In genomic region chr6:170344631-170345576, GRCh38 we compare ENCODE assay signal across 8 cellular contexts. TPM values are rescaled to one million over a fixed set of nuclear protein-coding genes. Genes with fewer than 3 reads are reported as not detected.
A peak's percentile ranks its signal among the peaks of the same experiment; 100 is the strongest.
DNase-seq lines count a peak whose midpoint lies in the region; ATAC-seq and TF ChIP-seq lines count a peak whose summit lies in the region.

No MANE protein-coding gene starts in this region.

- H3K4me3 ChIP-seq in H7 (ENCODE audit: insufficient read depth, low read depth, low read length) (no peak overlapping the region), RWPE2 (ENCODE audit: severe bottlenecking) (no peak overlapping the region), fibroblast of pulmonary artery (replicated peaks; ENCODE audit: low read depth, low read length) (no peak overlapping the region)

- H3K4me1 ChIP-seq in RWPE2 (ENCODE audit: insufficient read depth, poor library complexity, severe bottlenecking): peaks cover 7% of the 10 kb centered on the region

- DNase-seq in AML-193 (lab: John Stamatoyannopoulos, UW) (peak; percentile 7 to 10), H7 (peak; percentile 19), RWPE2 (ENCODE audit: low spot score) (no peak), fibroblast of pulmonary artery (ENCODE audit: low read depth) (peak; percentile 84), NCI-H2196 treated with DMSO at 0.1 percent for 48 hours (lab: John Stamatoyannopoulos, UW; ENCODE audit: unreplicated experiment) (no peak), NCI-H526 (lab: John Stamatoyannopoulos, UW) (no peak)
- peak; percentile 28 for DNase-seq in stimulated activated CD8-positive, alpha-beta memory T cell treated with anti-CD3 and anti-CD28 coated beads, Interleukin-4, amount 100 ng/mL, for 48 hours
- DNase-seq in NK-92 treated with Interleukin-12 subunit alpha and Interleukin-12 subunit beta, amount 100 ng/mL, for 24 hours (lab: John Stamatoyannopoulos, UW): no peak

- H3K36me3 ChIP-seq in H7 (replicated peaks; ENCODE audit: control insufficient read depth, insufficient read depth, low read length) (no peaks in the 10 kb centered on the region), RWPE2 (ENCODE audit: low read depth) (peaks cover 33% of the 10 kb centered on the region)

- TF ChIP-seq CTCF in RWPE2 (IDR thresholded peaks at IDR 0.05; ENCODE audit: poor library complexity, severe bottlenecking): no peak
- no peak for TF ChIP-seq CTCF in fibroblast of pulmonary artery (IDR thresholded peaks at IDR 0.05; ENCODE audit: low read length, missing control alignments)

- H3K27me3 ChIP-seq in H7 (ENCODE audit: control insufficient read depth, insufficient read depth, low read length) (no peaks in the 10 kb centered on the region), RWPE2 (ENCODE audit: insufficient read depth, poor library complexity, severe bottlenecking) (no peaks in the 10 kb centered on the region)

- peak overlapping the region; percentile 10 for H3K27ac ChIP-seq in RWPE2 (ENCODE audit: poor library complexity, severe bottlenecking)

- peak; percentile 76 for ATAC-seq in RWPE2 (ENCODE audit: low read depth)

- H3K9me3 ChIP-seq in RWPE2 (ENCODE audit: severe bottlenecking): no peaks in the 10 kb centered on the region

RNA-seq across cellular contexts. Expression of gene FAM120B, which starts 38.3 kb away (rescaled TPM):
- 7.2 and 9.4 TPM in 2 replicates for total RNA-seq in H7 (2014; rRNA removed; shearing (Covaris generic))

RNA-seq across cellular contexts. Expression of gene DLL1, which starts 54.0 kb away (rescaled TPM):
- 3.4 and 7.3 TPM in 2 replicates for total RNA-seq in H7 (2014; rRNA removed; shearing (Covaris generic))

Comparison
In these comparisons a context has a peak if more than half of its experiments do, and no peak if none do; other contexts are left out.
1. DNase-seq: peak in AML-193 (2 of 2), H7 (single experiment), fibroblast of pulmonary artery (single experiment) and stimulated activated CD8-positive, alpha-beta memory T cell treated with anti-CD3 and anti-CD28 coated beads, Interleukin-4, amount 100 ng/mL, for 48 hours (single experiment); none in RWPE2 (single experiment), NCI-H2196 treated with DMSO at 0.1 percent for 48 hours (single experiment), NCI-H526 (0 of 2) and NK-92 treated with Interleukin-12 subunit alpha and Interleukin-12 subunit beta, amount 100 ng/mL, for 24 hours (single experiment).